1 cellular context compared by ENCODE assay signal in the genomic region with DNA sequence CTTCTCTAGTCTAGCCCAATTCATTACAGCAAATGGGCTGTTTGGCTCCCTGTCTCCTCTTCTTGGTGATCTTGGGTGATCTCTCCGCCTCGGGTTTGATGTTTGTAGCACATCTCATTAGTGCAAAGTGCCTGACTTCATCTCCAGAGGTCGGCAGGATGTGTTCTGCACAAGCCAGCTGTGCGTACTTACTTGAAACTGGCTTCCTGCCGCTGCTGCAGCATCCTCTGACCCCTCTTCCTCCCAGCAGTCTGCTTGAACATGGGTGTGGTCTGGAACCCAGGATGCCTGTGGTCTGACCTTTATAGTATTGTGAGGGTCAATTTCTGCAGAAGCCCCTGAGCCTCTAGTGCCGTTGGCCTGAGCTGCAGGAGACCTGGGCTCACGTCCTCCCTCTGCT.
TF ChIP-seq lines count a peak whose summit lies in the region.

No MANE protein-coding gene starts in this region.

TF ChIP-seq in H1, 55 proteins besides CTCF, POLR2A, EP300 and RAD21:
- TF ChIP-seq BCL11A (IDR thresholded peaks at IDR 0.05; ENCODE audit: low read depth in 2 of 2, low read length in 2 of 2) (no peak), SIRT6 (IDR thresholded peaks at IDR 0.05; ENCODE audit: low read length) (no peak), TCF12 (IDR thresholded peaks at IDR 0.05; ENCODE audit: low read depth, low read length) (no peak), CBX8 (IDR thresholded peaks at IDR 0.05; ENCODE audit: borderline replicate concordance, low read depth, low read length) (no peak), SP1 (IDR thresholded peaks at IDR 0.05; ENCODE audit: low read depth, low read length) (no peak), JUND (IDR thresholded peaks at IDR 0.05; ENCODE audit: low read length) (no peak), RFX5 (IDR thresholded peaks at IDR 0.05; ENCODE audit: borderline replicate concordance, low read depth, low read length) (no peak), BRCA1 (IDR thresholded peaks at IDR 0.05; ENCODE audit: low read depth, low read length) (no peak), SP2 (IDR thresholded peaks at IDR 0.05; ENCODE audit: low read length) (no peak), RXRA (IDR thresholded peaks at IDR 0.05; ENCODE audit: insufficient read depth, low read depth, low read length) (no peak), ASH2L (IDR thresholded peaks at IDR 0.05; ENCODE audit: low read length) (no peak), BACH1 (IDR thresholded peaks at IDR 0.05; ENCODE audit: low read length) (no peak), POU5F1 (IDR thresholded peaks at IDR 0.05; ENCODE audit: low read depth, low read length) (no peak), SAP30 (IDR thresholded peaks at IDR 0.05; ENCODE audit: insufficient read depth, insufficient replicate concordance, low read length) (no peak), RBBP5 (IDR thresholded peaks at IDR 0.05; ENCODE audit: borderline replicate concordance, low read depth, low read length) (no peak), GTF2F1 (IDR thresholded peaks at IDR 0.05; ENCODE audit: borderline replicate concordance, low read depth, low read length) (no peak), CBX5 (IDR thresholded peaks at IDR 0.05; ENCODE audit: low read depth, low read length) (no peak), CEBPB (IDR thresholded peaks at IDR 0.05; ENCODE audit: low read depth, low read length) (no peak), SP4 (IDR thresholded peaks at IDR 0.05; ENCODE audit: low read length) (no peak)
